Comparison of ENCODE assay signal across 2 cellular contexts in genomic region chr2:97590515-97591394, GRCh38.
TF ChIP-seq lines count a peak whose summit lies in the region.

No MANE protein-coding gene starts in this region.

TF ChIP-seq in WTC11, 78 proteins besides CTCF, POLR2A, EP300 and RAD21:
- TF ChIP-seq ZBTB43 (CRISPR knock-in tag; IDR thresholded peaks at IDR 0.05) (0 out of 2 replicates have a peak, but pooled peaks have one; percentile 30), HMGXB4 (CRISPR knock-in tag; IDR thresholded peaks at IDR 0.05) (peak; percentile 48; the same call in 1 of the 2 replicates), FOXP4 (CRISPR knock-in tag; IDR thresholded peaks at IDR 0.05) (0 out of 2 replicates have a peak, but pooled peaks have one; percentile 19), MAX (CRISPR knock-in tag; IDR thresholded peaks at IDR 0.05) (peak; percentile 50; the same call in 1 of the 2 replicates)

TF ChIP-seq in GM12878, 131 proteins besides CTCF, POLR2A, EP300 and RAD21:
- TF ChIP-seq POU2F2 (IDR thresholded peaks at IDR 0.05; ENCODE audit: borderline replicate concordance, low read depth, low read length): peak; percentile 49; the same call in 1 of the 3 replicates
- peak; percentile 89; the same call in 1 of the 2 replicates for TF ChIP-seq SMARCA5 (IDR thresholded peaks at IDR 0.05)
- peak; percentile 80 for TF ChIP-seq GATAD2B (conservative IDR thresholded peaks at IDR 0.05; ENCODE audit: low read depth)
- peak; percentile 48; the same call in 1 of the 2 replicates for TF ChIP-seq FOXM1 (IDR thresholded peaks at IDR 0.05; ENCODE audit: low read depth, low read length)
- 0 out of 2 replicates have a peak, but pooled peaks have one; percentile 35 for TF ChIP-seq MXI1 (IDR thresholded peaks at IDR 0.05; ENCODE audit: low read depth, low read length)
- peak; percentile 46; the same call in 1 of the 2 replicates for TF ChIP-seq YY1 (IDR thresholded peaks at IDR 0.05; ENCODE audit: low read depth, low read length)
- peak; percentile 86 for TF ChIP-seq ZNF592 (IDR thresholded peaks at IDR 0.05)
- peak; percentile 32; the same call in 1 of the 2 replicates for TF ChIP-seq IKZF1 (conservative IDR thresholded peaks at IDR 0.05)
- peak; percentile 89 for TF ChIP-seq SMC3 (IDR thresholded peaks at IDR 0.05; ENCODE audit: borderline replicate concordance, low read length)
- TF ChIP-seq DPF2 (IDR thresholded peaks at IDR 0.05): peak; percentile 55; the same call in 1 of the 2 replicates
TF ChIP-seq in GM12878: peak in this region for 10; not testable (repeated sequence) for 121.
